In the genomic region with DNA sequence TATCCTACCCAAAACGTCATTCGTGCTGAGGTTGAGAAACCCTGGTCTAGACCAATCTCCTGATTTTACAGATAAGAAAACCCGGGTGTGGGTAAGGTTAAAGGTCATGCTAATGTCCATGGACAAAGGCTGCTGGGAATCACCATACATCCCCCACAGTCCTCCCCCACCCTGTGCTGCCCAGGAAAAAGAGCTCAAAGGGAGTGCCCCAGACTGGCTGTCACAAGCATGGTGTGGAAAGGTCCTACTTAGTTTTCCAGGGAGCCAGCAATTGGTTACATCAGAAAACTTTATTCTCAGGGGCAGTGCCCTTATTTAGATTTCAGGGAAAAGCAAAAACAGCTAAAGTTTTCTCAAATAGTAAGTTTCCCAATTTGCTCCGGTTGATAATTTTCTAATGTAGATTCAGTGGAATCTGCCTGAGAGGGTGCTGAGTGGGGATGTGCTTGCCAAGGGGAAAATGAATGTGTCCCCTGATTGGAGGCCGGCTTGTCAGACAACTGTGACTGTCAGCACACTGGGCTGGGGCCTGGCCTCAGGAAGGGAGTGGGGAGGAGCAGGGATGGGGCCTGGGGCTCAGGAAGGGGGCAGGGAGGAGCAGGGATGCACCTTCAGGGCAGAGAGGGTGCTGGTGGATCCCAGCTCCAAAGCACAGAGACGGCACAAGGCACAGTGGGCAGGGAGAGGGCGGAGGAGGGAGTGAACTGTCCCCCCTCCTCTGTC, we compare ENCODE assay signal across 21 cellular contexts.
"Had no signal": no experiment of that assay in that cellular context is flagged by ENCODE, and none has a peak within 500 bp of the region (broad histone marks: within the 10 kb centered on the region; RNA-seq: fewer than 3 reads in every experiment).

No MANE protein-coding gene starts in this region.

- DNase-seq: colonic mucosa; dermis blood vessel endothelial cell; esophagus squamous epithelium; foreskin fibroblast; kidney glomerular epithelial cell; mammary epithelial cell; mucosa of descending colon; naive thymus-derived CD8-positive, alpha-beta T cell; occipital lobe; pancreas; retina; sigmoid colon; stimulated activated naive CD4-positive, alpha-beta T cell; thyroid gland had no signal

- ATAC-seq: gastroesophageal sphincter; left lobe of liver; naive thymus-derived CD8-positive, alpha-beta T cell; pancreas had no signal

- H3K4me3 ChIP-seq: colonic mucosa, esophagus squamous epithelium, gastroesophageal sphincter, mucosa of descending colon, pancreas, prostate gland, sigmoid colon, skin epidermis, suprapubic skin, thyroid gland, upper lobe of left lung, vagina had no signal

- H3K4me1 ChIP-seq: colonic mucosa, esophagus squamous epithelium, gastroesophageal sphincter, pancreas, prostate gland, sigmoid colon, suprapubic skin, thyroid gland, upper lobe of left lung, vagina had no signal

- H3K9me3 ChIP-seq: colonic mucosa, esophagus squamous epithelium, gastroesophageal sphincter, mucosa of descending colon, pancreas, prostate gland, sigmoid colon, suprapubic skin, thyroid gland, upper lobe of left lung, vagina had no signal

- H3K36me3 Mint-ChIP-seq: naive thymus-derived CD8-positive, alpha-beta T cell had no signal

- H3K27ac Mint-ChIP-seq: naive thymus-derived CD8-positive, alpha-beta T cell had no signal

- H3K36me3 ChIP-seq: colonic mucosa, esophagus squamous epithelium, gastroesophageal sphincter, pancreas, prostate gland, sigmoid colon, suprapubic skin, thyroid gland, upper lobe of left lung, vagina had no signal

- H3K4me3 Mint-ChIP-seq: naive thymus-derived CD8-positive, alpha-beta T cell had no signal

- H3K27ac ChIP-seq: colonic mucosa, esophagus squamous epithelium, gastroesophageal sphincter, pancreas, prostate gland, sigmoid colon, skin epidermis, suprapubic skin, thyroid gland, upper lobe of left lung, vagina had no signal

- H3K27me3 ChIP-seq: colonic mucosa, esophagus squamous epithelium, sigmoid colon, suprapubic skin, thyroid gland, upper lobe of left lung, vagina had no signal
